In the genomic region with DNA sequence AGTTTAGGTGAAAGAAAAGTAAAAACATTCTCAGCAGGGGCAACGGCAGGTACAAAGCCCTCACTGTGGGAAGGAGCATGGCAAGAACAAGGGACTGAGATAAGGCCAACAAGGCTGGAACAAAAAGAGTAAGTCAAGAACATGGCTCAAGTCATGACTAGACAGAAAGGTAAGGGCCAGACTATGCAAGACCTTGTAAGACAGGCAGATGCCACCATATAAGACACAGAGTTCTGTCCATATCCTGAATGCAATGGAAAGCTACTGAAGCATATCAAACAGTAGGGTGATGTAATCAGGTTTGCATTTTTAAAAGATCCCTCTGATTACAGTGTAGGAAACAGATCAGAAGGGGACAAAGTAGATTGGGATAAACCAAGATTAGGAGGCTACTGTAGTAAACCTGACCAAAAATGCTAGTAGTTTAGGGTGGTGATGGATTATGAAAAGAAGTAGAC, we compare ENCODE assay signal across 9 cellular contexts. TPM values are rescaled to one million over a fixed set of nuclear protein-coding genes. Genes with fewer than 3 reads are reported as not detected.
A peak's percentile ranks its signal among the peaks of the same experiment; 100 is the strongest.
DNase-seq lines count a peak whose midpoint lies in the region; ATAC-seq and TF ChIP-seq lines count a peak whose summit lies in the region.
"Had no signal": no experiment of that assay in that cellular context is flagged by ENCODE, and none has a peak within 500 bp of the region (broad histone marks: within the 10 kb centered on the region; RNA-seq: fewer than 3 reads in every experiment).

No MANE protein-coding gene starts in this region.

- TF ChIP-seq CTCF in activated B cell treated with CpG ODN at 0.5 μM for 24 hours (IDR thresholded peaks at IDR 0.05) (no peak), neural crest cell (conservative IDR thresholded peaks at IDR 0.05) (no peak)

- CTCF ChIA-PET in activated B cell treated with CpG ODN at 0.5 μM for 24 hours (lab: Charles Lee) = interaction anchor here (1.0 to 2.9 kb wide), 14 partner anchors 12 to 566 kb away, joined by 3 to 86 read pairs (median 5); a partner anchor contains a TSS

- peak; percentile 44 for ATAC-seq in GM18502 (IDR thresholded peaks at IDR 0.05; ENCODE audit: poor library complexity, unreplicated experiment)
- ATAC-seq in HG02884 (IDR thresholded peaks at IDR 0.05; ENCODE audit: unreplicated experiment) = peak; percentile 37
- peak; percentile 51 for ATAC-seq in activated B cell treated with CpG ODN at 0.5 μM for 24 hours (ENCODE audit: low read depth)
- ATAC-seq in HG02678 (IDR thresholded peaks at IDR 0.05; ENCODE audit: unreplicated experiment) = no peak
- no peak for ATAC-seq in GM19035 (IDR thresholded peaks at IDR 0.05; ENCODE audit: unreplicated experiment)
- no peak for ATAC-seq in naive thymus-derived CD8-positive, alpha-beta T cell

- POLR2A ChIA-PET in activated B cell treated with CpG ODN at 0.5 μM for 24 hours (lab: Charles Lee) = interaction anchor here (3.1 kb wide), 1 partner anchor 218 kb away, joined by 40 read pairs; a partner anchor contains a TSS
- POLR2A ChIA-PET in naive thymus-derived CD8-positive, alpha-beta T cell (lab: Charles Lee) = interaction anchor here (2.3 kb wide), 1 partner anchor 218 kb away, joined by 23 read pairs; a partner anchor contains a TSS

- H3K27ac Mint-ChIP-seq in activated B cell treated with CpG ODN at 0.5 μM for 24 hours (peak overlapping the region; percentile 57), neural crest cell (ENCODE audit: unreplicated experiment) (no peak overlapping the region)
- H3K27ac Mint-ChIP-seq in naive thymus-derived CD8-positive, alpha-beta T cell = peak overlapping the region in 1 of 10 donors; percentile 33

- intact Hi-C loops in activated B cell treated with CpG ODN at 0.5 μM for 24 hours (cut with micrococcal nuclease) = no loop called here

- no peaks in the 10 kb centered on the region for H3K27me3 Mint-ChIP-seq in activated B cell treated with CpG ODN at 0.5 μM for 24 hours
- H3K27me3 Mint-ChIP-seq in neural crest cell (ENCODE audit: low read depth) = no peaks in the 10 kb centered on the region
- H3K27me3 Mint-ChIP-seq in naive thymus-derived CD8-positive, alpha-beta T cell = no peaks in the 10 kb centered on the region

- DNase-seq in activated B cell treated with CpG ODN at 0.5 μM for 24 hours = no peak
- no peak for DNase-seq in neural crest cell (ENCODE audit: low read depth, low spot score)
- no peak for DNase-seq in naive thymus-derived CD8-positive, alpha-beta T cell
- DNase-seq: activated naive CD4-positive, alpha-beta T cell treated with anti-CD3 and anti-CD28 coated beads, Interleukin-2, amount 50 U/mL, for 16 hours; ovary had no signal

- peaks cover 3% of the 10 kb centered on the region for H3K36me3 Mint-ChIP-seq in activated B cell treated with CpG ODN at 0.5 μM for 24 hours (ENCODE audit: low read depth)
- no peaks in the 10 kb centered on the region for H3K36me3 Mint-ChIP-seq in neural crest cell (ENCODE audit: low read depth)
- H3K36me3 Mint-ChIP-seq in naive thymus-derived CD8-positive, alpha-beta T cell = no peaks in the 10 kb centered on the region

- H3K4me3 Mint-ChIP-seq in activated B cell treated with CpG ODN at 0.5 μM for 24 hours = no peak overlapping the region
- peak overlapping the region; percentile 14 for H3K4me3 Mint-ChIP-seq in neural crest cell
- no peak overlapping the region for H3K4me3 Mint-ChIP-seq in naive thymus-derived CD8-positive, alpha-beta T cell

- H3K4me1 Mint-ChIP-seq in activated B cell treated with CpG ODN at 0.5 μM for 24 hours = peaks cover 33% of the 10 kb centered on the region
- peaks cover 40% of the 10 kb centered on the region for H3K4me1 Mint-ChIP-seq in neural crest cell
- peaks cover 27 to 58% (median 45%) of the 10 kb centered on the region in 4 donors for H3K4me1 Mint-ChIP-seq in naive thymus-derived CD8-positive, alpha-beta T cell

- no peaks in the 10 kb centered on the region for H3K9me3 Mint-ChIP-seq in activated B cell treated with CpG ODN at 0.5 μM for 24 hours
- no peaks in the 10 kb centered on the region for H3K9me3 Mint-ChIP-seq in neural crest cell
- no peaks in the 10 kb centered on the region for H3K9me3 Mint-ChIP-seq in naive thymus-derived CD8-positive, alpha-beta T cell

RNA-seq across cellular contexts. Expression of a gene that starts 5.5 kb away (rescaled TPM):
- total RNA-seq in activated B cell treated with CpG ODN at 0.5 μM for 24 hours (20.0 and 25.3 TPM in 2 replicates), neural crest cell (17.1 and 22.2 TPM in 2 replicates)
- 10 to 100 TPM; 24.3 to 36.5 TPM for total RNA-seq in naive thymus-derived CD8-positive, alpha-beta T cell
- 10 to 100 TPM in 2 of 3 donors, 1 to 10 TPM in 1; 3.2 to 12.1 (median 10.3) TPM for polyA plus RNA-seq in naive thymus-derived CD8-positive, alpha-beta T cell

Comparison
In these comparisons a context has a peak if more than half of its experiments do, and no peak if none do; other contexts are left out.
1. ATAC-seq: peak in GM18502 (single experiment), HG02884 (single experiment) and activated B cell treated with CpG ODN at 0.5 μM for 24 hours (single experiment); none in HG02678 (single experiment), GM19035 (single experiment) and naive thymus-derived CD8-positive, alpha-beta T cell (0 of 2).